8 cellular contexts compared by ENCODE assay signal in the genomic region with DNA sequence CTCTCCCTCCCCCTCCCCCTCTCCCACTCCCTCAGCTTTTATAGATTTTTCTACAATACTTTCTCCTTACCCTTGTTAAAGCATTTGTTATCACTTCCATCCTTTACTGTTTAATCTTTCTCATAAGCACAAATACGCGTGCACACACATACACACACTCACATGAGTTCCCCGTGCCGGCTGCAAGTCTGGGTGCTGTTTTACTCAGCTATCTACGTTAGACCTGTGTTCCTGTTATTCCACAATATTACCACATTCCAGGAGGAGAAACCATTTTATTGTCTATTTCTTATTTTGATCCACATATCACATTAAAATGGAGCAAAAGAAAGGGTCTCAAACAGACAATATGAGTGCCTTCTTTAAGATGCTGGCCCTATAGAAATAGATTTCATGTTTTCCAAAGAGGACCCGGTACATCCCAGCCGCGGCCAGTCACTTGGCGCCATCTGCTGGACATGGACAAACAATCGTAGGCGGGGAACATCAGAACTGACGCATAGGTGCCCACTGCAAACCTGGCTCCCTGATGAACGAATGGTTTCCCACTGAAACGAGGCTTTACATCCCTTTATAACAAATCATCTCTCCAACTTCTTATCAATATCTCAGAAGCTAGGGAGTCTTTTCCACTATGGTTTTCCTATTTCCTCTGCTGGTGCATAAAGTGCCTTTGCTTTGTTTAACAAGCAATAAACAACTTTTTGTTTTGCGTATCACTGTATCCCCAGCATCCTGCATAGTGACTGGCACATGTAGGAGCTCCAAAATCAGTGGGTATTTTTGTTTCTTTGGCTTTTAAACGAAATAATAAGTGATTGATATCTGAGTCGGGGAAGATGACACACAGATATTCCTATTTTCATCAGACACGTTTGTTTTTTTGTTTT. TPM values are rescaled to one million over a fixed set of nuclear protein-coding genes. Genes with fewer than 3 reads are reported as not detected.
DNase-seq lines count a peak whose midpoint lies in the region; ATAC-seq and TF ChIP-seq lines count a peak whose summit lies in the region.

No MANE protein-coding gene starts in this region.

- ATAC-seq in WTC11: peak; percentile 93
- ATAC-seq in GM21717 (IDR thresholded peaks at IDR 0.05; ENCODE audit: unreplicated experiment): no peak

- H3K4me3 Mint-ChIP-seq in WTC11: no peak overlapping the region

- TF ChIP-seq POLR2A in lower leg skin (IDR thresholded peaks at IDR 0.05): no peak

- H3K4me1 Mint-ChIP-seq in WTC11: peaks cover 10% of the 10 kb centered on the region

- intact Hi-C loops in lower leg skin (cut with DNase I; ENCODE audit: low total_unique reads): loop anchor here (5.0 kb wide), 1 partner anchor 813 kb away; no protein-coding TSS in a partner anchor

- CTCF ChIA-PET in WTC11 (lab: Charles Lee): interaction anchor here (0.5 to 3.0 kb wide), 16 partner anchors 8 to 1014 kb away, joined by 3 to 20 read pairs (median 4); partner anchors contain the start of gene OPTN

- TF ChIP-seq CTCF in WTC11 (IDR thresholded peaks at IDR 0.05): peak; percentile 79
- peak; percentile 70 for TF ChIP-seq CTCF in coronary artery (IDR thresholded peaks at IDR 0.05)
- TF ChIP-seq CTCF in lower leg skin (IDR thresholded peaks at IDR 0.05): peak in 1 of 3 donors; percentile 7

- no peak overlapping the region for H3K27ac Mint-ChIP-seq in WTC11

- POLR2A ChIA-PET in WTC11 (lab: Charles Lee): no interaction called here

- no peaks in the 10 kb centered on the region for H3K27me3 Mint-ChIP-seq in WTC11 (ENCODE audit: low read depth)

- H3K27ac ChIP-seq in coronary artery: no peak overlapping the region

- no peak overlapping the region for H3K4me3 ChIP-seq in coronary artery
- H3K4me3 ChIP-seq in lower leg skin (ENCODE audit: low read depth, poor library complexity, severe bottlenecking): no peak overlapping the region

- peaks cover 39% of the 10 kb centered on the region for H3K36me3 Mint-ChIP-seq in WTC11

- 22 to 26% methylated on average over 18 of the region's 18 CpGs for WGBS in lower leg skin, 2 donors

- peak; percentile 80 for DNase-seq in AG08395 (ENCODE audit: low spot score)
- peak; percentile 51 for DNase-seq in GM19238 (ENCODE audit: insufficient read length, low spot score)
- DNase-seq in NCI-H2171 treated with DMSO at 0.1 percent for 48 hours (lab: John Stamatoyannopoulos, UW): peak; percentile 71
- peak; percentile 79 for DNase-seq in WTC11 (ENCODE audit: low spot score)
- no peak for DNase-seq in coronary artery (ENCODE audit: low spot score)
- DNase-seq in lower leg skin (ENCODE audit: low spot score in 2 of 2): peak; percentile 54 to 91
- peak; percentile 37 to 56 (median 56) for DNase-seq in stimulated activated CD4-positive, alpha-beta T cell treated with anti-CD3 and anti-CD28 coated beads, TNF-alpha, amount 100 ng/mL, for 48 hours (ENCODE audit: low read depth in 3 of 3)

- peaks cover 43% of the 10 kb centered on the region for H3K9me3 Mint-ChIP-seq in WTC11

TF ChIP-seq in WTC11, 78 proteins besides CTCF, POLR2A, EP300 and RAD21:
- TF ChIP-seq ZNF423 (CRISPR knock-in tag; IDR thresholded peaks at IDR 0.05): no peak
- TF ChIP-seq ZNF138 (CRISPR knock-in tag; conservative IDR thresholded peaks at IDR 0.05): no peak
- TF ChIP-seq, protein P1, sequence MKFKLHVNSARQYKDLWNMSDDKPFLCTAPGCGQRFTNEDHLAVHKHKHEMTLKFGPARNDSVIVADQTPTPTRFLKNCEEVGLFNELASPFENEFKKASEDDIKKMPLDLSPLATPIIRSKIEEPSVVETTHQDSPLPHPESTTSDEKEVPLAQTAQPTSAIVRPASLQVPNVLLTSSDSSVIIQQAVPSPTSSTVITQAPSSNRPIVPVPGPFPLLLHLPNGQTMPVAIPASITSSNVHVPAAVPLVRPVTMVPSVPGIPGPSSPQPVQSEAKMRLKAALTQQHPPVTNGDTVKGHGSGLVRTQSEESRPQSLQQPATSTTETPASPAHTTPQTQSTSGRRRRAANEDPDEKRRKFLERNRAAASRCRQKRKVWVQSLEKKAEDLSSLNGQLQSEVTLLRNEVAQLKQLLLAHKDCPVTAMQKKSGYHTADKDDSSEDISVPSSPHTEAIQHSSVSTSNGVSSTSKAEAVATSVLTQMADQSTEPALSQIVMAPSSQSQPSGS (CRISPR knock-in tag; IDR thresholded peaks at IDR 0.05; ENCODE audit: borderline replicate concordance, low read depth): no peak
- TF ChIP-seq MYBL2 (CRISPR knock-in tag; IDR thresholded peaks at IDR 0.05): no peak
- TF ChIP-seq MXD4 (CRISPR knock-in tag; IDR thresholded peaks at IDR 0.05; ENCODE audit: borderline replicate concordance): no peak
- no peak for TF ChIP-seq NR1H2 (CRISPR knock-in tag; IDR thresholded peaks at IDR 0.05)
- TF ChIP-seq PRRX2 (CRISPR knock-in tag; IDR thresholded peaks at IDR 0.05): no peak
- no peak for TF ChIP-seq ZNF281 (CRISPR knock-in tag; IDR thresholded peaks at IDR 0.05)
- TF ChIP-seq MAX (CRISPR knock-in tag; IDR thresholded peaks at IDR 0.05): no peak
- no peak for TF ChIP-seq SOX15 (CRISPR knock-in tag; IDR thresholded peaks at IDR 0.05)

RNA-seq across cellular contexts. Expression of gene OPTN, which starts 25.2 kb away (rescaled TPM):
- 32.4 to 44.3 TPM (median 36.0 TPM) in 3 replicates for total RNA-seq in WTC11 (2021)
- 10 to 100 TPM; 55.4 to 68.5 (median 62.0) TPM for total RNA-seq in lower leg skin
